Comparison of ENCODE assay signal across 1 cellular context in genomic region chr2:200221055-200221692, GRCh38.
TF ChIP-seq lines count a peak whose summit lies in the region.

No MANE protein-coding gene starts in this region.

TF ChIP-seq in HepG2, 621 proteins besides CTCF, POLR2A, EP300 and RAD21 (continued from another document and continues in another):
- TF ChIP-seq ZNF740 (CRISPR knock-in tag; IDR thresholded peaks at IDR 0.05): peak; percentile 79; the same call in 1 of the 2 replicates
- TF ChIP-seq KMT2A (CRISPR knock-in tag; IDR thresholded peaks at IDR 0.05): peak; percentile 85; the same call in 1 of the 2 replicates
- TF ChIP-seq RBM39 (IDR thresholded peaks at IDR 0.05; ENCODE audit: low read depth, low read length, poor library complexity, severe bottlenecking): no peak
- TF ChIP-seq NR2F6 (IDR thresholded peaks at IDR 0.05): peak; percentile 79
- TF ChIP-seq NR2F6 (CRISPR knock-in tag; IDR thresholded peaks at IDR 0.05): peak; percentile 84
- TF ChIP-seq GZF1 (CRISPR knock-in tag; IDR thresholded peaks at IDR 0.05): no peak
- no peak for TF ChIP-seq THAP9 (CRISPR knock-in tag; IDR thresholded peaks at IDR 0.05; ENCODE audit: borderline replicate concordance)
- no peak for TF ChIP-seq ZSCAN31 (CRISPR knock-in tag; IDR thresholded peaks at IDR 0.05; ENCODE audit: low read depth)
- TF ChIP-seq, protein P1, sequence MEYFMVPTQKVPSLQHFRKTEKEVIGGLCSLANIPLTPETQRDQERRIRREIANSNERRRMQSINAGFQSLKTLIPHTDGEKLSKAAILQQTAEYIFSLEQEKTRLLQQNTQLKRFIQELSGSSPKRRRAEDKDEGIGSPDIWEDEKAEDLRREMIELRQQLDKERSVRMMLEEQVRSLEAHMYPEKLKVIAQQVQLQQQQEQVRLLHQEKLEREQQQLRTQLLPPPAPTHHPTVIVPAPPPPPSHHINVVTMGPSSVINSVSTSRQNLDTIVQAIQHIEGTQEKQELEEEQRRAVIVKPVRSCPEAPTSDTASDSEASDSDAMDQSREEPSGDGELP (IDR thresholded peaks at IDR 0.05; ENCODE audit: borderline replicate concordance, low read depth): peak; percentile 100
- no peak for TF ChIP-seq ZNF670 (CRISPR knock-in tag; IDR thresholded peaks at IDR 0.05; ENCODE audit: borderline replicate concordance)
- 0 out of 2 replicates have a peak, but pooled peaks have one; percentile 74 for TF ChIP-seq ZNF383 (CRISPR knock-in tag; IDR thresholded peaks at IDR 0.05; ENCODE audit: borderline replicate concordance)
- TF ChIP-seq ARNTL (CRISPR knock-in tag; IDR thresholded peaks at IDR 0.05): peak; percentile 92; the same call in 1 of the 2 replicates
- peak; percentile 72; the same call in 1 of the 2 replicates for TF ChIP-seq ZNF343 (CRISPR knock-in tag; IDR thresholded peaks at IDR 0.05)
- peak; percentile 96 for TF ChIP-seq HNF4A (CRISPR knock-in tag; IDR thresholded peaks at IDR 0.05)
- TF ChIP-seq ZNF709 (CRISPR knock-in tag; IDR thresholded peaks at IDR 0.05): no peak
- peak; percentile 84 for TF ChIP-seq ATF1 (CRISPR knock-in tag; IDR thresholded peaks at IDR 0.05)
- TF ChIP-seq ARNT2 (CRISPR knock-in tag; IDR thresholded peaks at IDR 0.05; ENCODE audit: low read depth): no peak
- TF ChIP-seq, protein P2, sequence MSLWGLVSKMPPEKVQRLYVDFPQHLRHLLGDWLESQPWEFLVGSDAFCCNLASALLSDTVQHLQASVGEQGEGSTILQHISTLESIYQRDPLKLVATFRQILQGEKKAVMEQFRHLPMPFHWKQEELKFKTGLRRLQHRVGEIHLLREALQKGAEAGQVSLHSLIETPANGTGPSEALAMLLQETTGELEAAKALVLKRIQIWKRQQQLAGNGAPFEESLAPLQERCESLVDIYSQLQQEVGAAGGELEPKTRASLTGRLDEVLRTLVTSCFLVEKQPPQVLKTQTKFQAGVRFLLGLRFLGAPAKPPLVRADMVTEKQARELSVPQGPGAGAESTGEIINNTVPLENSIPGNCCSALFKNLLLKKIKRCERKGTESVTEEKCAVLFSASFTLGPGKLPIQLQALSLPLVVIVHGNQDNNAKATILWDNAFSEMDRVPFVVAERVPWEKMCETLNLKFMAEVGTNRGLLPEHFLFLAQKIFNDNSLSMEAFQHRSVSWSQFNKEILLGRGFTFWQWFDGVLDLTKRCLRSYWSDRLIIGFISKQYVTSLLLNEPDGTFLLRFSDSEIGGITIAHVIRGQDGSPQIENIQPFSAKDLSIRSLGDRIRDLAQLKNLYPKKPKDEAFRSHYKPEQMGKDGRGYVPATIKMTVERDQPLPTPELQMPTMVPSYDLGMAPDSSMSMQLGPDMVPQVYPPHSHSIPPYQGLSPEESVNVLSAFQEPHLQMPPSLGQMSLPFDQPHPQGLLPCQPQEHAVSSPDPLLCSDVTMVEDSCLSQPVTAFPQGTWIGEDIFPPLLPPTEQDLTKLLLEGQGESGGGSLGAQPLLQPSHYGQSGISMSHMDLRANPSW (CRISPR knock-in tag; IDR thresholded peaks at IDR 0.05; ENCODE audit: borderline replicate concordance): no peak; the same call in none of the 2 replicates
- TF ChIP-seq FOXK2 (IDR thresholded peaks at IDR 0.05): peak; percentile 82
- peak; percentile 80 for TF ChIP-seq FOSL2 (CRISPR knock-in tag; IDR thresholded peaks at IDR 0.05)
- TF ChIP-seq ZNF589 (CRISPR knock-in tag; conservative IDR thresholded peaks at IDR 0.05): 0 out of 2 replicates have a peak, but pooled peaks have one; percentile 50
- TF ChIP-seq TFDP2 (CRISPR knock-in tag; IDR thresholded peaks at IDR 0.05): peak; percentile 65; the same call in 1 of the 2 replicates
- no peak for TF ChIP-seq IKZF4 (CRISPR knock-in tag; IDR thresholded peaks at IDR 0.05; ENCODE audit: borderline replicate concordance, low read depth, not compliant biosample characterization)
- no peak for TF ChIP-seq ZZZ3 (CRISPR knock-in tag; IDR thresholded peaks at IDR 0.05; ENCODE audit: borderline replicate concordance)
- TF ChIP-seq E2F5 (CRISPR knock-in tag; conservative IDR thresholded peaks at IDR 0.05): no peak
- TF ChIP-seq SOX13 (IDR thresholded peaks at IDR 0.05): peak; percentile 61
- peak in 1 of 2 experiments; percentile 96; a peak in 2 of 4 replicates for TF ChIP-seq SOX13 (CRISPR knock-in tag; conservative IDR thresholded peaks at IDR 0.05 in 1 of 2, IDR thresholded peaks at IDR 0.05 in 1 of 2)
- TF ChIP-seq KLF16 (CRISPR knock-in tag; IDR thresholded peaks at IDR 0.05): peak in 1 of 2 experiments; percentile 86; a peak in 2 of 4 replicates
- TF ChIP-seq, protein P3, sequence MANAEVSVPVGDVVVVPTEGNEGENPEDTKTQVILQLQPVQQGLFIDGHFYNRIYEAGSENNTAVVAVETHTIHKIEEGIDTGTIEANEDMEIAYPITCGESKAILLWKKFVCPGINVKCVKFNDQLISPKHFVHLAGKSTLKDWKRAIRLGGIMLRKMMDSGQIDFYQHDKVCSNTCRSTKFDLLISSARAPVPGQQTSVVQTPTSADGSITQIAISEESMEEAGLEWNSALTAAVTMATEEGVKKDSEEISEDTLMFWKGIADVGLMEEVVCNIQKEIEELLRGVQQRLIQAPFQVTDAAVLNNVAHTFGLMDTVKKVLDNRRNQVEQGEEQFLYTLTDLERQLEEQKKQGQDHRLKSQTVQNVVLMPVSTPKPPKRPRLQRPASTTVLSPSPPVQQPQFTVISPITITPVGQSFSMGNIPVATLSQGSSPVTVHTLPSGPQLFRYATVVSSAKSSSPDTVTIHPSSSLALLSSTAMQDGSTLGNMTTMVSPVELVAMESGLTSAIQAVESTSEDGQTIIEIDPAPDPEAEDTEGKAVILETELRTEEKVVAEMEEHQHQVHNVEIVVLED (CRISPR knock-in tag; IDR thresholded peaks at IDR 0.05; ENCODE audit: borderline replicate concordance): peak; percentile 48; the same call in 1 of the 2 replicates
- no peak for TF ChIP-seq CREB1 (IDR thresholded peaks at IDR 0.05)
- TF ChIP-seq CREB1 (CRISPR knock-in tag; IDR thresholded peaks at IDR 0.05): peak; percentile 84
- TF ChIP-seq ZNF446 (CRISPR knock-in tag; IDR thresholded peaks at IDR 0.05): no peak
- peak; percentile 97 for TF ChIP-seq HMG20B (CRISPR knock-in tag; conservative IDR thresholded peaks at IDR 0.05)
- TF ChIP-seq IRF2 (CRISPR knock-in tag; IDR thresholded peaks at IDR 0.05): peak; percentile 95
- peak; percentile 51; the same call in 1 of the 2 replicates for TF ChIP-seq ZNF782 (CRISPR knock-in tag; IDR thresholded peaks at IDR 0.05; ENCODE audit: borderline replicate concordance)
- peak; percentile 93 for TF ChIP-seq ZMYM4 (CRISPR knock-in tag; IDR thresholded peaks at IDR 0.05)
- peak; percentile 58 for TF ChIP-seq ZFX (CRISPR knock-in tag; IDR thresholded peaks at IDR 0.05; ENCODE audit: low read depth)
- TF ChIP-seq SNAI1 (CRISPR knock-in tag; IDR thresholded peaks at IDR 0.05; ENCODE audit: borderline replicate concordance): no peak
- TF ChIP-seq ZMAT3 (CRISPR knock-in tag; conservative IDR thresholded peaks at IDR 0.05): peak; percentile 87
- TF ChIP-seq SNAPC4 (CRISPR knock-in tag; IDR thresholded peaks at IDR 0.05): no peak
- no peak; the same call in 1 of the 2 replicates for TF ChIP-seq ZNF570 (CRISPR knock-in tag; IDR thresholded peaks at IDR 0.05; ENCODE audit: borderline replicate concordance)
- no peak for TF ChIP-seq PLRG1 (conservative IDR thresholded peaks at IDR 0.05)
- no peak for TF ChIP-seq ZNF3 (CRISPR knock-in tag; IDR thresholded peaks at IDR 0.05)
- TF ChIP-seq ATF2 (CRISPR knock-in tag; IDR thresholded peaks at IDR 0.05): peak; percentile 85
- TF ChIP-seq ZNF350 (CRISPR knock-in tag; IDR thresholded peaks at IDR 0.05; ENCODE audit: borderline replicate concordance, low read depth): no peak
- no peak for TF ChIP-seq KDM5B (CRISPR knock-in tag; IDR thresholded peaks at IDR 0.05; ENCODE audit: borderline replicate concordance)
- TF ChIP-seq, protein P4, sequence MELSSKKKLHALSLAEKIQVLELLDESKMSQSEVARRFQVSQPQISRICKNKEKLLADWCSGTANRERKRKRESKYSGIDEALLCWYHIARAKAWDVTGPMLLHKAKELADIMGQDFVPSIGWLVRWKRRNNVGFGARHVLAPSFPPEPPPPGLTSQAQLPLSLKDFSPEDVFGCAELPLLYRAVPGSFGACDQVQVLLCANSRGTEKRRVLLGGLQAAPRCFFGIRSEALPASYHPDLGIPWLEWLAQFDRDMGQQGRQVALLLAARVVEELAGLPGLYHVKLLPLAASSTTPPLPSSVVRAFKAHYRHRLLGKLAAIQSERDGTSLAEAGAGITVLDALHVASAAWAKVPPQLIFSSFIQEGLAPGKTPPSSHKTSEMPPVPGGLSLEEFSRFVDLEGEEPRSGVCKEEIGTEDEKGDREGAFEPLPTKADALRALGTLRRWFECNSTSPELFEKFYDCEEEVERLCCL (CRISPR knock-in tag; IDR thresholded peaks at IDR 0.05; ENCODE audit: borderline replicate concordance): no peak
- TF ChIP-seq ZNF501 (CRISPR knock-in tag; IDR thresholded peaks at IDR 0.05): no peak
- peak; percentile 73 for TF ChIP-seq KAT8 (CRISPR knock-in tag; IDR thresholded peaks at IDR 0.05)
